Comparison of ENCODE assay signal across 20 cellular contexts in genomic region chr22:43384863-43385262, GRCh38. TPM values are rescaled to one million over a fixed set of nuclear protein-coding genes. Genes with fewer than 3 reads are reported as not detected.
"Had no signal": no experiment of that assay in that cellular context is flagged by ENCODE, and none has a peak within 500 bp of the region (broad histone marks: within the 10 kb centered on the region; RNA-seq: fewer than 3 reads in every experiment).

No MANE protein-coding gene starts in this region.

- H3K4me3 Mint-ChIP-seq: mesothelial cell of epicardium; nephron; neural crest cell; stimulated activated effector memory CD8-positive, alpha-beta T cell treated with anti-CD3 and anti-CD28 coated beads, Interleukin-12 subunit alpha, Interleukin-12 subunit beta, amount 100 ng/mL, for 72 hours; stimulated activated naive CD8-positive, alpha-beta T cell treated with anti-CD3 and anti-CD28 coated beads, Interleukin-15, Interleukin-2, amounts not matched to agents 100 ng/mL and 50 ng/mL, for 24 hours had no signal

- DNase-seq: naive B cell; small intestine; spleen; stimulated activated CD4-positive, alpha-beta T cell treated with anti-CD3 and anti-CD28 coated beads, Interleukin-4, amount 100 ng/mL, for 24 hours; transverse colon; upper lobe of left lung had no signal

- H3K4me3 ChIP-seq: left lung, lung, pancreas, spleen, transverse colon, upper lobe of left lung, vagina had no signal

- H3K9me3 ChIP-seq: left lung, neutrophil, pancreas, spleen, transverse colon, upper lobe of left lung, vagina had no signal

- FAIRE-seq: keratinocyte, pancreas, small intestine had no signal

- H3K36me3 ChIP-seq: left lung, neutrophil, pancreas, spleen, transverse colon, upper lobe of left lung, vagina had no signal

- H3K27ac Mint-ChIP-seq: mesothelial cell of epicardium; naive B cell; nephron; progenitor cell of endocrine pancreas; stimulated activated effector memory CD8-positive, alpha-beta T cell treated with anti-CD3 and anti-CD28 coated beads, Interleukin-12 subunit alpha, Interleukin-12 subunit beta, amount 100 ng/mL, for 72 hours; stimulated activated naive CD8-positive, alpha-beta T cell treated with anti-CD3 and anti-CD28 coated beads, Interleukin-15, Interleukin-2, amounts not matched to agents 100 ng/mL and 50 ng/mL, for 24 hours had no signal

- H3K36me3 Mint-ChIP-seq: naive B cell; stimulated activated effector memory CD8-positive, alpha-beta T cell treated with anti-CD3 and anti-CD28 coated beads, Interleukin-12 subunit alpha, Interleukin-12 subunit beta, amount 100 ng/mL, for 72 hours had no signal

- H3K9me3 Mint-ChIP-seq: mesothelial cell of epicardium; naive B cell; neural crest cell; stimulated activated effector memory CD8-positive, alpha-beta T cell treated with anti-CD3 and anti-CD28 coated beads, Interleukin-12 subunit alpha, Interleukin-12 subunit beta, amount 100 ng/mL, for 72 hours; stimulated activated naive CD8-positive, alpha-beta T cell treated with anti-CD3 and anti-CD28 coated beads, Interleukin-15, Interleukin-2, amounts not matched to agents 100 ng/mL and 50 ng/mL, for 24 hours had no signal

- H3K27ac ChIP-seq: left lung, neutrophil, pancreas, spleen, transverse colon, upper lobe of left lung, vagina had no signal

- H3K4me1 Mint-ChIP-seq: neural crest cell had no signal

- H3K4me1 ChIP-seq: pancreas, vagina had no signal

- H3K27me3 ChIP-seq: upper lobe of left lung, vagina had no signal

RNA-seq across cellular contexts. Expression of gene MPPED1, which starts 27.0 kb away (rescaled TPM):
- total RNA-seq: left colon, left lung, mononuclear cell, pancreas, transverse colon, upper lobe of left lung had no signal
- polyA plus RNA-seq: keratinocyte had no signal

RNA-seq across cellular contexts. Expression of gene SCUBE1, which starts 41.7 kb away (rescaled TPM):
- polyA plus RNA-seq: keratinocyte had no signal
